Comparison of ENCODE assay signal across 7 cellular contexts in the genomic region with DNA sequence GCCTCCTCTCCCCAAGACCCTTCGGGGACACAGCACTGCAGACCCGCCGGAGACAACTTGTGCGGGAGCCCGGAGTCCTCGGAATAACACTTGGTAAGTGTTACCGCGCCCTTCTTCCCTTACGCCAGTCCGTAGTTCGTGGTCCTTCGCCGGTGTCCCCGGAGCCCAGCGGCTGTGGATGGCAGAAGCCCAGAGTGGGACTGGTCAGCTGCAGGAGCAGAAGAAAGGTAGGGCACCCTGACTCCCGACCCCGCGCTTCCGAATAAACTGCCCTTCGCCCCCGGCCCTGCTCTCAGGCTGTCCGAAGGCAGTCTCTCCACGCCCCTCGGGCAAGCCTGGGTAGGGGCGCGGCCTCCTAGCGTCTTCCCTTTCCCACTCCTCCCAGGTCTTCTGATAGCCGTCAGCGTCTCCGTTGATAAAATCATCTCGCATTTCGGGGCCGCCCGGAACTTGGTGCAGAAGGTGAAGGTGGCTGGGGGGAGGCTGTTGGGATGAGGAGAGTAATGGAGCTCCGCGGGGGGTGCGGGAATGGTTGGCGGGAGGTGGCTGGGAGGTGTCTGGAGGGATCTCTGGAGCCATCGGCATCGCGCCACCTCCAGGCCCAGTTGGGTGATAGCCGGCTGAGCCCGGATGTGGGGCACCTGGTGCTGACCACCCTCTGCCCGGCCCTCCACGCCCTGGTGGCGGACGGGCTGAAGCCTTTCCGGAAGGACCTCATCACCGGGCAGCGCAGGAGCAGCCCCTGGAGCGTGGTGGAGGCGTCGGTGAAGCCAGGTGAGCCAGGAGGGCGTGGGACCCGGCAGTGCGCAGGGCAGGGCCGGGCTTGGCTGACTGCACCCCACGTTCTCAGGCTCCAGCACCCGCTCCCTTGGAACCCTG. TPM values are rescaled to one million over a fixed set of nuclear protein-coding genes. Genes with fewer than 3 reads are reported as not detected.
DNase-seq lines count a peak whose midpoint lies in the region; ATAC-seq and TF ChIP-seq lines count a peak whose summit lies in the region.

No MANE protein-coding gene starts in this region.

- peak overlapping the region; percentile 73 for H3K9ac ChIP-seq in HUES6 (ENCODE audit: low read length)

- H3K9me3 ChIP-seq in HUES6 (ENCODE audit: control insufficient read depth, insufficient read depth, low read depth, low read length) = no peaks in the 10 kb centered on the region

- H3K9me3 Mint-ChIP-seq in stimulated activated naive CD8-positive, alpha-beta T cell treated with anti-CD3 and anti-CD28 coated beads, Interleukin-15, amount 100 ng/mL, for 72 hours = no peaks in the 10 kb centered on the region

- ATAC-seq in left lobe of liver (peak; percentile 2), GM18858 (IDR thresholded peaks at IDR 0.05; ENCODE audit: unreplicated experiment) (no peak)
- ATAC-seq in stimulated activated naive CD8-positive, alpha-beta T cell treated with anti-CD3 and anti-CD28 coated beads, Interleukin-15, amount 100 ng/mL, for 72 hours = no peak

- H3K27ac ChIP-seq in HUES6 (ENCODE audit: low read depth, low read length) (peak overlapping the region; percentile 32; the same call in 1 of the 2 replicates), RWPE1 (peak overlapping the region; percentile 98), cingulate gyrus (ENCODE audit: low read depth, low read length) (peak overlapping the region; percentile 77)

- DNase-seq in EL (peak; percentile 66), RWPE1 (ENCODE audit: low spot score) (peak; percentile 64), left lobe of liver (ENCODE audit: low spot score) (peak; percentile 62)
- DNase-seq in stimulated activated naive CD8-positive, alpha-beta T cell treated with anti-CD3 and anti-CD28 coated beads, Interleukin-15, amount 100 ng/mL, for 72 hours = peak in 1 of 2 donors; percentile 19

- peak; percentile 75 for TF ChIP-seq CTCF in RWPE1 (conservative IDR thresholded peaks at IDR 0.05; ENCODE audit: low read depth)

- peak overlapping the region; percentile 87 for H3K4me3 ChIP-seq in HUES6 (ENCODE audit: low read depth, low read length)

- peaks cover 9% of the 10 kb centered on the region; the same call in 1 of the 2 replicates for H3K27me3 ChIP-seq in HUES6 (ENCODE audit: control insufficient read depth, insufficient read depth, low read length)

- H3K4me1 Mint-ChIP-seq in stimulated activated naive CD8-positive, alpha-beta T cell treated with anti-CD3 and anti-CD28 coated beads, Interleukin-15, amount 100 ng/mL, for 72 hours = peaks cover 57% of the 10 kb centered on the region

- POLR2A ChIA-PET in RWPE1 (lab: Yijun Ruan, JAX; ENCODE audit: low non-redundant PET) = no interaction called here

- no peaks in the 10 kb centered on the region for H3K27me3 Mint-ChIP-seq in stimulated activated naive CD8-positive, alpha-beta T cell treated with anti-CD3 and anti-CD28 coated beads, Interleukin-15, amount 100 ng/mL, for 72 hours

- H3K36me3 ChIP-seq in HUES6 (ENCODE audit: control insufficient read depth, insufficient read depth, low read length) = peaks cover 37% of the 10 kb centered on the region

- CTCF ChIA-PET in RWPE1 (lab: Yijun Ruan, JAX) = interaction anchor here (0.5 to 2.5 kb wide), 6 partner anchors 8 to 353 kb away, joined by 3 to 7 read pairs (median 4); no protein-coding TSS in a partner anchor

- H3K4me1 ChIP-seq in HUES6 (ENCODE audit: control insufficient read depth, insufficient read depth, low read length) = peaks cover 25% of the 10 kb centered on the region

- peak overlapping the region in 1 of 2 donors; percentile 92 for H3K27ac Mint-ChIP-seq in stimulated activated naive CD8-positive, alpha-beta T cell treated with anti-CD3 and anti-CD28 coated beads, Interleukin-15, amount 100 ng/mL, for 72 hours

- H3K4me3 Mint-ChIP-seq in stimulated activated naive CD8-positive, alpha-beta T cell treated with anti-CD3 and anti-CD28 coated beads, Interleukin-15, amount 100 ng/mL, for 72 hours = peak overlapping the region; percentile 90

RNA-seq across cellular contexts. Expression of gene RUSC1, which starts 4.3 kb away (rescaled TPM):
- 8.5 TPM for total RNA-seq in left lobe of liver

RNA-seq across cellular contexts. Expression of gene FDPS, which starts 16.3 kb away (rescaled TPM):
- total RNA-seq in left lobe of liver = 266 TPM

RNA-seq across cellular contexts. Expression of gene PKLR, which starts 23.7 kb away (rescaled TPM):
- 109 TPM for total RNA-seq in left lobe of liver

RNA-seq across cellular contexts. Expression of gene HCN3, which starts 47.7 kb away (rescaled TPM):
- total RNA-seq in left lobe of liver = 2.5 TPM

RNA-seq across cellular contexts. Expression of gene CLK2, which starts 51.7 kb away (rescaled TPM):
- 22.6 TPM for total RNA-seq in left lobe of liver

Comparison
In these comparisons a context has a peak if more than half of its experiments do, and no peak if none do; other contexts are left out.
1. H3K27ac ChIP-seq: peak in every context shown above with its lines; median percentile 98 in RWPE1; 77 in cingulate gyrus; 32 in HUES6.